14 cellular contexts compared by ENCODE assay signal in the genomic region with DNA sequence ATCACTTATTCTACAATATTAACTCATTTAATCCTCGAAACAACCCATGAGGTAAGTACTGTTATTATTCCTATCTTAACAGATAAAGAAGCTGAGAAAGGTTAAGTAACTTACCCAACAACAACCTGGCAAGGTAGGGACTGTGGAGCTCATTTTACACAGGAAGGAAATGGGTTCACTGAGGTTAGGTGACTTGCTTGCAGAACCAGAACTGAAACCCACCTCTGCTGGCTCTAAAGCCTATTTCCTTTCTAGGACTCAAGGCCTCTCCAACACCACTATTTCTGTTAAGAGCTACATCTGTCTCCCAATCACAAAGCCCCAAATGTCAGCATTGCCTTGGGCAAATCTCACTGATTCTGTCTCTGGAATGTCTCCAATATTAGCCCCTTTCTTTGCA. TPM values are rescaled to one million over a fixed set of nuclear protein-coding genes. Genes with fewer than 3 reads are reported as not detected.
DNase-seq lines count a peak whose midpoint lies in the region; ATAC-seq and TF ChIP-seq lines count a peak whose summit lies in the region.
"Had no signal": no experiment of that assay in that cellular context is flagged by ENCODE, and none has a peak within 500 bp of the region (broad histone marks: within the 10 kb centered on the region; RNA-seq: fewer than 3 reads in every experiment).

No MANE protein-coding gene starts in this region.

- peak overlapping the region in 1 of 2 donors; percentile 9 for H3K27ac Mint-ChIP-seq in effector memory CD8-positive, alpha-beta T cell
- no peak overlapping the region for H3K27ac Mint-ChIP-seq in Calu3 (ENCODE audit: unreplicated experiment)

- no peaks in the 10 kb centered on the region for H3K27me3 ChIP-seq in mesendoderm (ENCODE audit: insufficient read depth, low read length, poor library complexity)

- no peak overlapping the region for H3K9ac ChIP-seq in mesendoderm (ENCODE audit: low read length)

- H3K4ac ChIP-seq in mesendoderm (ENCODE audit: low read depth, low read length) = no peak overlapping the region

- 100% methylated on average over 1 of the region's 1 CpG for WGBS in mesendoderm (ENCODE audit: extremely low coverage, insufficient coverage, low lambda C conversion rate)

- no peaks in the 10 kb centered on the region for H3K79me2 ChIP-seq in mesendoderm (ENCODE audit: control insufficient read depth, insufficient read depth, low read length)

- no peak overlapping the region for H3K56ac ChIP-seq in mesendoderm (ENCODE audit: low read length)

- H3K23ac ChIP-seq in mesendoderm (ENCODE audit: low read length) = no peak overlapping the region

- no peak overlapping the region for H4K8ac ChIP-seq in mesendoderm (ENCODE audit: low read depth, low read length)

- peaks cover 6 to 18% of the 10 kb centered on the region in 2 donors for H3K4me1 Mint-ChIP-seq in effector memory CD8-positive, alpha-beta T cell (ENCODE audit: low read depth in 2 of 2)
- peaks cover 9% of the 10 kb centered on the region for H3K4me1 Mint-ChIP-seq in Calu3 (ENCODE audit: low read depth, unreplicated experiment)

- H3K36me3 Mint-ChIP-seq in effector memory CD8-positive, alpha-beta T cell (ENCODE audit: insufficient read depth) = no peaks in the 10 kb centered on the region
- no peaks in the 10 kb centered on the region for H3K36me3 Mint-ChIP-seq in Calu3 (ENCODE audit: insufficient read depth, unreplicated experiment)

- no peak overlapping the region for H3K4me2 ChIP-seq in mesendoderm (ENCODE audit: low read length)

- intact Hi-C loops in Calu3 (cut with micrococcal nuclease; ENCODE audit: unreplicated experiment) = no loop called here

- H4K5ac ChIP-seq in mesendoderm (ENCODE audit: low read length) = no peak overlapping the region

- H2BK120ac ChIP-seq in mesendoderm (ENCODE audit: low read depth, low read length) = no peak overlapping the region

- no peak overlapping the region for H3K27ac ChIP-seq in mesendoderm (ENCODE audit: low read depth, low read length)

- H2AK5ac ChIP-seq in mesendoderm (ENCODE audit: low read length) = no peak overlapping the region

- no peak overlapping the region for H3K18ac ChIP-seq in mesendoderm (ENCODE audit: low read length)

- no peak overlapping the region for H3K4me3 Mint-ChIP-seq in effector memory CD8-positive, alpha-beta T cell
- no peak overlapping the region for H3K4me3 Mint-ChIP-seq in Calu3 (ENCODE audit: low read depth, unreplicated experiment)

- TF ChIP-seq CTCF in Calu3 (IDR thresholded peaks at IDR 0.05; ENCODE audit: unreplicated experiment) = no peak

- H3K9me3 Mint-ChIP-seq in effector memory CD8-positive, alpha-beta T cell = no peaks in the 10 kb centered on the region
- no peaks in the 10 kb centered on the region for H3K9me3 Mint-ChIP-seq in Calu3 (ENCODE audit: low read depth, unreplicated experiment)

- no peak overlapping the region for H2BK5ac ChIP-seq in mesendoderm (ENCODE audit: low read length)

- H3K27me3 Mint-ChIP-seq in effector memory CD8-positive, alpha-beta T cell = no peaks in the 10 kb centered on the region
- no peaks in the 10 kb centered on the region for H3K27me3 Mint-ChIP-seq in Calu3 (ENCODE audit: unreplicated experiment)

- H3K4me3 ChIP-seq in mesendoderm (ENCODE audit: low read length) = no peak overlapping the region

- H3K36me3 ChIP-seq in mesendoderm (ENCODE audit: control insufficient read depth, insufficient read depth, low read length) = no peaks in the 10 kb centered on the region

- H2BK15ac ChIP-seq in mesendoderm (replicated peaks; ENCODE audit: low read depth) = no peak overlapping the region

- BruUV-seq in Calu3 (replicated peaks; lab: Mats Ljungman, UMichigan) = no TSS peak

- ATAC-seq in GM18861 (IDR thresholded peaks at IDR 0.05; ENCODE audit: unreplicated experiment) = peak; percentile 89
- peak; percentile 80 for ATAC-seq in GM21423 (IDR thresholded peaks at IDR 0.05; ENCODE audit: unreplicated experiment)
- ATAC-seq in HG03135 (IDR thresholded peaks at IDR 0.05; ENCODE audit: unreplicated experiment) = peak; percentile 78
- peak; percentile 73 for ATAC-seq in effector memory CD8-positive, alpha-beta T cell (replicated peaks)
- ATAC-seq: Panc1 had no signal

- CTCF ChIA-PET in Calu3 (lab: Charles Lee) = no interaction called here

- no peak for DNase-seq in effector memory CD8-positive, alpha-beta T cell
- DNase-seq in NCI-H1048 (lab: John Stamatoyannopoulos, UW) = no peak
- no peak for DNase-seq in Calu3
- no peak for DNase-seq in mesendoderm
- no peak for DNase-seq in effector CD4-positive, alpha-beta T cell
- DNase-seq: activated CD4-positive, alpha-beta T cell treated with anti-CD3 and anti-CD28 coated beads for 1 hour; head of caudate nucleus; Karpas-422 had no signal

- no peaks in the 10 kb centered on the region for H3K79me1 ChIP-seq in mesendoderm (ENCODE audit: low read length)

- peaks cover 2% of the 10 kb centered on the region for H3K4me1 ChIP-seq in mesendoderm (ENCODE audit: control insufficient read depth, low read depth, low read length)

RNA-seq across cellular contexts. Expression of gene IFNK, which starts 38.9 kb away (rescaled TPM):
- not detected in 2 replicates for total RNA-seq in Calu3 (2022)
- polyA plus RNA-seq in mesendoderm (2013, experiment 1 of 2) = not detected
- polyA plus RNA-seq in mesendoderm (2013, experiment 2 of 2) = not detected
- total RNA-seq: urinary bladder had no signal
- polyA plus RNA-seq: neural cell, urinary bladder had no signal

RNA-seq across cellular contexts. Expression of gene MOB3B, which starts 44.5 kb away (rescaled TPM):
- 7.6 and 10.8 TPM in 2 replicates for total RNA-seq in Calu3 (2022)
- polyA plus RNA-seq in mesendoderm (2013, experiment 1 of 2) = 5.9 TPM
- 6.1 TPM for polyA plus RNA-seq in mesendoderm (2013, experiment 2 of 2)
